In the genomic region with DNA sequence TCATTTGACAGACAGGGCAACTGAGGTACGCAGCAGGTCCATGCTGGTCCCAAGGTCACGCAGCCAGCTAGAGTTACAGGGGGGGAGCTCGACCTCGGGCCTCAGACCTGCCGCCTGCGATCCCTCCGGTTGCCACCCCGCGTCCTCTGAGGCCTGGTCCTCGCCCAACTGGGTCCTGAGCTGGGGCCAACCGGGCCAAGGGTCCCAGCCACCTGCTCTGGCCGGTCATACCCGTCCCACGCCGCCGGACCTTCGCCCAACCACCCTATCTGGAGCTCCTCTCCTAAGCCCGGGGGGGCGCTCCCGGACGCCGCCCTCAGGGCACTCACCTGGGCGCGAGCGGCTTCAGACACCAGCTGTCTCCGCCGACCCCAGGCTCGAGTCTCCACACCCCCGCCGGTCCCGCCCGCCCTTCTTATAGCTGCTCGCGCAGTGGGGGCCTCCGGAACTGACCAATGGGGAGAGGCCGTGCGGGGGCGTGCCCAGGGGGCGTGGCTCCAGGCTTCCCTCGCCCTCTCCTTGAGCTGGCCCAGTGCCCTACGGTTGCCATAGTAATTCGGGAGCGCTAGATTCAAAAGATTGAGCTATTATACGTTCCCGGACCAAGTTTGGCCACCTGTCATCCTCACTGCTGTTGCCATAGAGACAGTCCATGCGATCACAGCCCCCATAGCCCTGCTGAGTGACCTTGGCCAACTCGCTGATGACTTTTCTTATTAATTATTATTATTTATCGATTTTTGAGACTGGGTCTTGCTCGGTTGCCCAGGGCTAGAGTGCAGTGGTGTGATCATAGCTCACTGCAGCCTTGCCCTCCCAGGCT, we compare ENCODE assay signal across 1 cellular context.
TF ChIP-seq lines count a peak whose summit lies in the region.

A gene with protein sequence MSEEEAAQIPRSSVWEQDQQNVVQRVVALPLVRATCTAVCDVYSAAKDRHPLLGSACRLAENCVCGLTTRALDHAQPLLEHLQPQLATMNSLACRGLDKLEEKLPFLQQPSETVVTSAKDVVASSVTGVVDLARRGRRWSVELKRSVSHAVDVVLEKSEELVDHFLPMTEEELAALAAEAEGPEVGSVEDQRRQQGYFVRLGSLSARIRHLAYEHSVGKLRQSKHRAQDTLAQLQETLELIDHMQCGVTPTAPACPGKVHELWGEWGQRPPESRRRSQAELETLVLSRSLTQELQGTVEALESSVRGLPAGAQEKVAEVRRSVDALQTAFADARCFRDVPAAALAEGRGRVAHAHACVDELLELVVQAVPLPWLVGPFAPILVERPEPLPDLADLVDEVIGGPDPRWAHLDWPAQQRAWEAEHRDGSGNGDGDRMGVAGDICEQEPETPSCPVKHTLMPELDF (minus strand): TSS at position 389 of the 823 bp plus-strand sequence. CDS start 1,150 bp downstream, outside the sequence.

TF ChIP-seq in HepG2, 621 proteins besides CTCF, POLR2A, EP300 and RAD21 (continued from another document and continues in another):
- TF ChIP-seq, protein P1, sequence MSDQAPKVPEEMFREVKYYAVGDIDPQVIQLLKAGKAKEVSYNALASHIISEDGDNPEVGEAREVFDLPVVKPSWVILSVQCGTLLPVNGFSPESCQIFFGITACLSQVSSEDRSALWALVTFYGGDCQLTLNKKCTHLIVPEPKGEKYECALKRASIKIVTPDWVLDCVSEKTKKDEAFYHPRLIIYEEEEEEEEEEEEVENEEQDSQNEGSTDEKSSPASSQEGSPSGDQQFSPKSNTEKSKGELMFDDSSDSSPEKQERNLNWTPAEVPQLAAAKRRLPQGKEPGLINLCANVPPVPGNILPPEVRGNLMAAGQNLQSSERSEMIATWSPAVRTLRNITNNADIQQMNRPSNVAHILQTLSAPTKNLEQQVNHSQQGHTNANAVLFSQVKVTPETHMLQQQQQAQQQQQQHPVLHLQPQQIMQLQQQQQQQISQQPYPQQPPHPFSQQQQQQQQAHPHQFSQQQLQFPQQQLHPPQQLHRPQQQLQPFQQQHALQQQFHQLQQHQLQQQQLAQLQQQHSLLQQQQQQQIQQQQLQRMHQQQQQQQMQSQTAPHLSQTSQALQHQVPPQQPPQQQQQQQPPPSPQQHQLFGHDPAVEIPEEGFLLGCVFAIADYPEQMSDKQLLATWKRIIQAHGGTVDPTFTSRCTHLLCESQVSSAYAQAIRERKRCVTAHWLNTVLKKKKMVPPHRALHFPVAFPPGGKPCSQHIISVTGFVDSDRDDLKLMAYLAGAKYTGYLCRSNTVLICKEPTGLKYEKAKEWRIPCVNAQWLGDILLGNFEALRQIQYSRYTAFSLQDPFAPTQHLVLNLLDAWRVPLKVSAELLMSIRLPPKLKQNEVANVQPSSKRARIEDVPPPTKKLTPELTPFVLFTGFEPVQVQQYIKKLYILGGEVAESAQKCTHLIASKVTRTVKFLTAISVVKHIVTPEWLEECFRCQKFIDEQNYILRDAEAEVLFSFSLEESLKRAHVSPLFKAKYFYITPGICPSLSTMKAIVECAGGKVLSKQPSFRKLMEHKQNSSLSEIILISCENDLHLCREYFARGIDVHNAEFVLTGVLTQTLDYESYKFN (CRISPR knock-in tag; conservative IDR thresholded peaks at IDR 0.05), result no peak
- TF ChIP-seq ZZZ3 (CRISPR knock-in tag; IDR thresholded peaks at IDR 0.05; ENCODE audit: borderline replicate concordance) (no peak), MXI1 (IDR thresholded peaks at IDR 0.05; ENCODE audit: borderline replicate concordance, low read depth, low read length) (peak; percentile 93; the same call in 2 of the 3 replicates), ZHX1 (CRISPR knock-in tag; IDR thresholded peaks at IDR 0.05; ENCODE audit: low read depth) (no peak), XRCC5 (optimal IDR thresholded peaks at IDR 0.05; ENCODE audit: low read length) (no peak), HNF4A (CRISPR knock-in tag; IDR thresholded peaks at IDR 0.05) (no peak), HNF4G (IDR thresholded peaks at IDR 0.05; ENCODE audit: borderline replicate concordance, low read depth, low read length) (no peak), HNF4G (CRISPR knock-in tag; IDR thresholded peaks at IDR 0.05; ENCODE audit: borderline replicate concordance, low read depth) (0 out of 2 replicates have a peak, but pooled peaks have one; percentile 33), FOXO1 (CRISPR knock-in tag; IDR thresholded peaks at IDR 0.05) (0 out of 2 replicates have a peak, but pooled peaks have one; percentile 16), ATF7 (IDR thresholded peaks at IDR 0.05) (no peak), ATF7 (CRISPR knock-in tag; IDR thresholded peaks at IDR 0.05) (no peak), HCFC1 (IDR thresholded peaks at IDR 0.05; ENCODE audit: low read depth, low read length) (no peak), WIZ (CRISPR knock-in tag; IDR thresholded peaks at IDR 0.05) (no peak), ZNF501 (CRISPR knock-in tag; IDR thresholded peaks at IDR 0.05) (peak; percentile 59; the same call in 1 of the 2 replicates), ZSCAN22 (CRISPR knock-in tag; IDR thresholded peaks at IDR 0.05) (no peak), TMF1 (CRISPR knock-in tag; IDR thresholded peaks at IDR 0.05; ENCODE audit: low read depth) (no peak), ZNF761 (CRISPR knock-in tag; conservative IDR thresholded peaks at IDR 0.05) (no peak), ATAD3A (CRISPR knock-in tag; IDR thresholded peaks at IDR 0.05) (no peak), PPARG (CRISPR knock-in tag; conservative IDR thresholded peaks at IDR 0.05) (peak; percentile 46; the same call in 1 of the 2 replicates), NFRKB (IDR thresholded peaks at IDR 0.05) (no peak), THYN1 (CRISPR knock-in tag; IDR thresholded peaks at IDR 0.05; ENCODE audit: borderline replicate concordance, low read depth) (no peak), ZNF678 (CRISPR knock-in tag; IDR thresholded peaks at IDR 0.05) (no peak), ZNF776 (CRISPR knock-in tag; IDR thresholded peaks at IDR 0.05) (peak; percentile 37; the same call in 1 of the 2 replicates), SUZ12 (IDR thresholded peaks at IDR 0.05; ENCODE audit: low read depth, low read length) (no peak), POLR2G (IDR thresholded peaks at IDR 0.05; ENCODE audit: low read depth, low read length) (peak; percentile 63), ZKSCAN8 (CRISPR knock-in tag; IDR thresholded peaks at IDR 0.05; ENCODE audit: borderline replicate concordance) (peak; percentile 18; the same call in 1 of the 2 replicates), KLF12 (CRISPR knock-in tag; IDR thresholded peaks at IDR 0.05; ENCODE audit: borderline replicate concordance) (no peak), NR2F2 (IDR thresholded peaks at IDR 0.05; ENCODE audit: borderline replicate concordance, low read depth) (no peak), DR1 (CRISPR knock-in tag; IDR thresholded peaks at IDR 0.05) (0 out of 2 replicates have a peak, but pooled peaks have one; percentile 59), SYNCRIP (IDR thresholded peaks at IDR 0.05; ENCODE audit: insufficient read depth, low read depth, low read length) (no peak), ZNF747 (CRISPR knock-in tag; IDR thresholded peaks at IDR 0.05; ENCODE audit: borderline replicate concordance) (no peak), ZNF782 (CRISPR knock-in tag; IDR thresholded peaks at IDR 0.05; ENCODE audit: borderline replicate concordance) (0 out of 2 replicates have a peak, but pooled peaks have one; percentile 25), E2F5 (CRISPR knock-in tag; conservative IDR thresholded peaks at IDR 0.05) (peak; percentile 83), KLF6 (CRISPR knock-in tag; IDR thresholded peaks at IDR 0.05) (no peak), ZNF558 (CRISPR knock-in tag; IDR thresholded peaks at IDR 0.05; ENCODE audit: borderline replicate concordance) (no peak)
- TF ChIP-seq, protein P2, sequence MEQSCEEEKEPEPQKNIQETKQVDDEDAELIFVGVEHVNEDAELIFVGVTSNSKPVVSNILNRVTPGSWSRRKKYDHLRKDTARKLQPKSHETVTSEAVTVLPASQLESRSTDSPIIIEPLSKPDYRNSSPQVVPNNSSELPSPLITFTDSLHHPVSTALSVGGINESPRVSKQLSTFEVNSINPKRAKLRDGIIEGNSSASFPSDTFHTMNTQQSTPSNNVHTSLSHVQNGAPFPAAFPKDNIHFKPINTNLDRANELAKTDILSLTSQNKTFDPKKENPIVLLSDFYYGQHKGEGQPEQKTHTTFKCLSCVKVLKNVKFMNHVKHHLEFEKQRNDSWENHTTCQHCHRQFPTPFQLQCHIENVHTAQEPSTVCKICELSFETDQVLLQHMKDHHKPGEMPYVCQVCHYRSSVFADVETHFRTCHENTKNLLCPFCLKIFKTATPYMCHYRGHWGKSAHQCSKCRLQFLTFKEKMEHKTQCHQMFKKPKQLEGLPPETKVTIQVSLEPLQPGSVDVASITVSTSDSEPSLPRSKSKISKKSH (CRISPR knock-in tag; IDR thresholded peaks at IDR 0.05; ENCODE audit: borderline replicate concordance), result no peak
- TF ChIP-seq, protein P3, sequence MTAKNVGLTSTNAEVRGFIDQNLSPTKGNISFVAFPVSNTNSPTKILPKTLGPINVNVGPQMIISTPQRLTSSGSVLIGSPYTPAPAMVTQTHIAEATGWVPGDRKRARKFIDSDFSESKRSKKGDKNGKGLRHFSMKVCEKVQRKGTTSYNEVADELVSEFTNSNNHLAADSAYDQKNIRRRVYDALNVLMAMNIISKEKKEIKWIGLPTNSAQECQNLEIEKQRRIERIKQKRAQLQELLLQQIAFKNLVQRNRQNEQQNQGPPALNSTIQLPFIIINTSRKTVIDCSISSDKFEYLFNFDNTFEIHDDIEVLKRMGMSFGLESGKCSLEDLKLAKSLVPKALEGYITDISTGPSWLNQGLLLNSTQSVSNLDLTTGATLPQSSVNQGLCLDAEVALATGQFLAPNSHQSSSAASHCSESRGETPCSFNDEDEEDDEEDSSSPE (CRISPR knock-in tag; IDR thresholded peaks at IDR 0.05), result peak; percentile 84
- TF ChIP-seq, protein P4, sequence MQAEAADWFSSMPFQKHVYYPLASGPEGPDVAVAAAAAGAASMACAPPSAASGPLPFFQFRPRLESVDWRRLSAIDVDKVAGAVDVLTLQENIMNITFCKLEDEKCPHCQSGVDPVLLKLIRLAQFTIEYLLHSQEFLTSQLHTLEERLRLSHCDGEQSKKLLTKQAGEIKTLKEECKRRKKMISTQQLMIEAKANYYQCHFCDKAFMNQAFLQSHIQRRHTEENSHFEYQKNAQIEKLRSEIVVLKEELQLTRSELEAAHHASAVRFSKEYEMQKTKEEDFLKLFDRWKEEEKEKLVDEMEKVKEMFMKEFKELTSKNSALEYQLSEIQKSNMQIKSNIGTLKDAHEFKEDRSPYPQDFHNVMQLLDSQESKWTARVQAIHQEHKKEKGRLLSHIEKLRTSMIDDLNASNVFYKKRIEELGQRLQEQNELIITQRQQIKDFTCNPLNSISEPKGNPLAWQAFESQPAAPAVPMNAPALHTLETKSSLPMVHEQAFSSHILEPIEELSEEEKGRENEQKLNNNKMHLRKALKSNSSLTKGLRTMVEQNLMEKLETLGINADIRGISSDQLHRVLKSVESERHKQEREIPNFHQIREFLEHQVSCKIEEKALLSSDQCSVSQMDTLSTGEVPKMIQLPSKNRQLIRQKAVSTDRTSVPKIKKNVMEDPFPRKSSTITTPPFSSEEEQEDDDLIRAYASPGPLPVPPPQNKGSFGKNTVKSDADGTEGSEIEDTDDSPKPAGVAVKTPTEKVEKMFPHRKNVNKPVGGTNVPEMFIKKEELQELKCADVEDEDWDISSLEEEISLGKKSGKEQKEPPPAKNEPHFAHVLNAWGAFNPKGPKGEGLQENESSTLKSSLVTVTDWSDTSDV (CRISPR knock-in tag; IDR thresholded peaks at IDR 0.05), result no peak
- TF ChIP-seq, protein P5, sequence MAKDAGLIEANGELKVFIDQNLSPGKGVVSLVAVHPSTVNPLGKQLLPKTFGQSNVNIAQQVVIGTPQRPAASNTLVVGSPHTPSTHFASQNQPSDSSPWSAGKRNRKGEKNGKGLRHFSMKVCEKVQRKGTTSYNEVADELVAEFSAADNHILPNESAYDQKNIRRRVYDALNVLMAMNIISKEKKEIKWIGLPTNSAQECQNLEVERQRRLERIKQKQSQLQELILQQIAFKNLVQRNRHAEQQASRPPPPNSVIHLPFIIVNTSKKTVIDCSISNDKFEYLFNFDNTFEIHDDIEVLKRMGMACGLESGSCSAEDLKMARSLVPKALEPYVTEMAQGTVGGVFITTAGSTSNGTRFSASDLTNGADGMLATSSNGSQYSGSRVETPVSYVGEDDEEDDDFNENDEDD (CRISPR knock-in tag; IDR thresholded peaks at IDR 0.05; ENCODE audit: borderline replicate concordance), result peak; percentile 81; the same call in 1 of the 2 replicates
- TF ChIP-seq, protein P6, sequence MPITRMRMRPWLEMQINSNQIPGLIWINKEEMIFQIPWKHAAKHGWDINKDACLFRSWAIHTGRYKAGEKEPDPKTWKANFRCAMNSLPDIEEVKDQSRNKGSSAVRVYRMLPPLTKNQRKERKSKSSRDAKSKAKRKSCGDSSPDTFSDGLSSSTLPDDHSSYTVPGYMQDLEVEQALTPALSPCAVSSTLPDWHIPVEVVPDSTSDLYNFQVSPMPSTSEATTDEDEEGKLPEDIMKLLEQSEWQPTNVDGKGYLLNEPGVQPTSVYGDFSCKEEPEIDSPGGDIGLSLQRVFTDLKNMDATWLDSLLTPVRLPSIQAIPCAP (CRISPR knock-in tag; IDR thresholded peaks at IDR 0.05; ENCODE audit: low read depth), result no peak
- TF ChIP-seq, protein P7, sequence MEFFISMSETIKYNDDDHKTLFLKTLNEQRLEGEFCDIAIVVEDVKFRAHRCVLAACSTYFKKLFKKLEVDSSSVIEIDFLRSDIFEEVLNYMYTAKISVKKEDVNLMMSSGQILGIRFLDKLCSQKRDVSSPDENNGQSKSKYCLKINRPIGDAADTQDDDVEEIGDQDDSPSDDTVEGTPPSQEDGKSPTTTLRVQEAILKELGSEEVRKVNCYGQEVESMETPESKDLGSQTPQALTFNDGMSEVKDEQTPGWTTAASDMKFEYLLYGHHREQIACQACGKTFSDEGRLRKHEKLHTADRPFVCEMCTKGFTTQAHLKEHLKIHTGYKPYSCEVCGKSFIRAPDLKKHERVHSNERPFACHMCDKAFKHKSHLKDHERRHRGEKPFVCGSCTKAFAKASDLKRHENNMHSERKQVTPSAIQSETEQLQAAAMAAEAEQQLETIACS (CRISPR knock-in tag; IDR thresholded peaks at IDR 0.05), result no peak
